In genomic region chr4:2615821-2616220, GRCh38 we compare ENCODE assay signal across 20 cellular contexts.
DNase-seq lines count a peak whose midpoint lies in the region; ATAC-seq, FAIRE-seq and TF ChIP-seq lines count a peak whose summit lies in the region.
"Had no signal": no experiment of that assay in that cellular context is flagged by ENCODE, and none has a peak within 500 bp of the region (broad histone marks: within the 10 kb centered on the region; RNA-seq: fewer than 3 reads in every experiment).

No MANE protein-coding gene starts in this region.

- BruUV-seq in HepG2 (replicated peaks; lab: Mats Ljungman, UMichigan) = no TSS peak

- H3K9ac ChIP-seq in HepG2 (ENCODE audit: insufficient read depth, low read depth, low read length) = no peak overlapping the region
- H3K9ac ChIP-seq: BLaER1, KMS-11 had no signal

- no peak for TF ChIP-seq RAD21 in HepG2 (CRISPR knock-in tag; IDR thresholded peaks at IDR 0.05)

- DNase-seq in HepG2 (ENCODE audit: low spot score) (no peak), right lobe of liver (no peak), NB4 (ENCODE audit: low read depth) (peak; percentile 33), left lobe of liver (ENCODE audit: low spot score) (peak; percentile 34), upper lobe of right lung (peak; percentile 35), anterior cingulate cortex (lab: John Stamatoyannopoulos, UW) (no peak)
- no peak for DNase-seq in activated CD4-positive, alpha-beta T cell treated with anti-CD3 and anti-CD28 coated beads, Interleukin-2, amount 50 U/mL, for 1 hour
- DNase-seq: DMS79, NCI-H1092, NCI-H146, NCI-H2029 treated with DMSO at 0.1 percent for 48 hours, NCI-H2171, NCI-H526, PC-3 had no signal

- ATAC-seq in HepG2 = no peak
- no peak for ATAC-seq in right lobe of liver
- ATAC-seq in left lobe of liver = no peak
- ATAC-seq in upper lobe of right lung = no peak
- no peak for ATAC-seq in GM19455 (IDR thresholded peaks at IDR 0.05; ENCODE audit: unreplicated experiment)
- ATAC-seq: PC-3 had no signal

- TF ChIP-seq EP300 in HepG2 (IDR thresholded peaks at IDR 0.05; ENCODE audit: low read depth in 2 of 2, low read length in 2 of 2) (no peak), HepG2 (CRISPR knock-in tag; IDR thresholded peaks at IDR 0.05; ENCODE audit: borderline replicate concordance) (no peak)

- TF ChIP-seq CTCF in HepG2 (CRISPR knock-in tag; IDR thresholded peaks at IDR 0.05) = no peak
- no peak for TF ChIP-seq CTCF in right lobe of liver (IDR thresholded peaks at IDR 0.05)
- no peak for TF ChIP-seq CTCF in NB4 (IDR thresholded peaks at IDR 0.05; ENCODE audit: low read depth, low read length)
- no peak for TF ChIP-seq CTCF in upper lobe of right lung (IDR thresholded peaks at IDR 0.05)

- peaks cover 70% of the 10 kb centered on the region for H3K79me2 ChIP-seq in HepG2 (ENCODE audit: insufficient read depth, low read length)

- H3K4me1 ChIP-seq in HepG2 (ENCODE audit: insufficient read depth, low read length) = peaks cover 11% of the 10 kb centered on the region
- no peaks in the 10 kb centered on the region for H3K4me1 ChIP-seq in right lobe of liver
- no peaks in the 10 kb centered on the region for H3K4me1 ChIP-seq in upper lobe of right lung

- peaks cover 0 to 4% of the 10 kb centered on the region in 2 experiments; a peak in 2 of 5 replicates for H3K36me3 ChIP-seq in HepG2 (replicated peaks in 1 of 2; ENCODE audit: control insufficient read depth in 1 of 2, insufficient read depth in 2 of 2, low read length in 2 of 2)
- no peaks in the 10 kb centered on the region for H3K36me3 ChIP-seq in right lobe of liver
- no peaks in the 10 kb centered on the region for H3K36me3 ChIP-seq in upper lobe of right lung
- H3K36me3 ChIP-seq: HAP-1 had no signal

- intact Hi-C loops in HepG2 (cut with micrococcal nuclease; ENCODE audit: unreplicated experiment) (no loop called here), right lobe of liver (cut with DNase I) (no loop called here), upper lobe of right lung (cut with DNase I) (no loop called here)

- POLR2A ChIA-PET in HepG2 (lab: Yijun Ruan, JAX) = no interaction called here

- H3K27ac ChIP-seq in HepG2 (ENCODE audit: extremely low read length, insufficient read depth, low read length) = no peak overlapping the region
- H3K27ac ChIP-seq in right lobe of liver = no peak overlapping the region
- no peak overlapping the region for H3K27ac ChIP-seq in upper lobe of right lung
- H3K27ac ChIP-seq: BLaER1, KMS-11 had no signal

- H3K27me3 ChIP-seq in HepG2 (ENCODE audit: control insufficient read depth in 1 of 2, insufficient read depth in 2 of 2, low read length in 2 of 2) (no peaks in the 10 kb centered on the region), right lobe of liver (no peaks in the 10 kb centered on the region), upper lobe of right lung (no peaks in the 10 kb centered on the region)
- H3K27me3 ChIP-seq: BLaER1 had no signal

- in situ Hi-C loops in HepG2 (cut with HindIII; ENCODE audit: extremely low pct_ligation_motif_present, low pct_unique_long_range_greater_than_20kb) = no loop called here

- WGBS in HepG2 (ENCODE audit: low lambda C conversion rate) = 96% methylated on average over 14 of the region's 14 CpGs
- 91% methylated on average over 8 of the region's 14 CpGs for WGBS in right lobe of liver (ENCODE audit: insufficient coverage, low coverage, low lambda C conversion rate, missing lambda C conversion rate)

- H4K20me1 ChIP-seq in HepG2 (ENCODE audit: insufficient read depth, low read length) = peaks cover 16% of the 10 kb centered on the region; the same call in 1 of the 2 replicates

- H3K9me3 ChIP-seq in HepG2 (ENCODE audit: low read length) (no peaks in the 10 kb centered on the region), right lobe of liver (no peaks in the 10 kb centered on the region), upper lobe of right lung (no peaks in the 10 kb centered on the region)
- H3K9me3 ChIP-seq: BLaER1, HAP-1 had no signal

- TF ChIP-seq POLR2A in HepG2 (IDR thresholded peaks at IDR 0.05; ENCODE audit: insufficient read depth in 1 of 2, low read depth in 2 of 2, low read length in 2 of 2) (no peak), right lobe of liver (IDR thresholded peaks at IDR 0.05) (no peak), NB4 (IDR thresholded peaks at IDR 0.05; ENCODE audit: extremely low read depth, insufficient read length) (no peak)

- no peak overlapping the region for H3K4me2 ChIP-seq in HepG2 (ENCODE audit: low read depth, low read length)
- H3K4me2 ChIP-seq: BLaER1, KMS-11 had no signal

- FAIRE-seq in HepG2 (lab: Jason Lieb, UNC) = no peak
- FAIRE-seq: D721Med, GM12892 had no signal

- CTCF ChIA-PET in HepG2 (lab: Yijun Ruan, JAX; ENCODE audit: low intra/inter-chr PET ratio, low total read pairs) = no interaction called here

- H3K4me3 ChIP-seq in HepG2 (replicated peaks in 1 of 3; ENCODE audit: insufficient read depth in 1 of 3, low read depth in 2 of 3, low read length in 3 of 3) (no peak overlapping the region), right lobe of liver (no peak overlapping the region), NB4 (ENCODE audit: low read depth, low read length) (no peak overlapping the region), upper lobe of right lung (no peak overlapping the region)
- H3K4me3 ChIP-seq: BLaER1, HAP-1 had no signal

- no peak overlapping the region for H2AFZ ChIP-seq in HepG2 (ENCODE audit: low read length)

TF ChIP-seq in HepG2, 621 proteins besides CTCF, POLR2A, EP300 and RAD21:
- peak; percentile 69; the same call in 1 of the 2 replicates for TF ChIP-seq CEBPB (IDR thresholded peaks at IDR 0.05; ENCODE audit: borderline replicate concordance, low read depth, low read length)
- TF ChIP-seq ONECUT2 (CRISPR knock-in tag; IDR thresholded peaks at IDR 0.05) = no peak

Comparison
In these comparisons a context has a peak if more than half of its experiments do, and no peak if none do; other contexts are left out.
1. DNase-seq: peak in NB4 (single experiment), left lobe of liver (single experiment) and upper lobe of right lung (single experiment); none in HepG2 (single experiment), right lobe of liver (0 of 3), activated CD4-positive, alpha-beta T cell treated with anti-CD3 and anti-CD28 coated beads, Interleukin-2, amount 50 U/mL, for 1 hour (single experiment) and anterior cingulate cortex (0 of 58).